Comparison of ENCODE assay signal across 8 cellular contexts in the genomic region with DNA sequence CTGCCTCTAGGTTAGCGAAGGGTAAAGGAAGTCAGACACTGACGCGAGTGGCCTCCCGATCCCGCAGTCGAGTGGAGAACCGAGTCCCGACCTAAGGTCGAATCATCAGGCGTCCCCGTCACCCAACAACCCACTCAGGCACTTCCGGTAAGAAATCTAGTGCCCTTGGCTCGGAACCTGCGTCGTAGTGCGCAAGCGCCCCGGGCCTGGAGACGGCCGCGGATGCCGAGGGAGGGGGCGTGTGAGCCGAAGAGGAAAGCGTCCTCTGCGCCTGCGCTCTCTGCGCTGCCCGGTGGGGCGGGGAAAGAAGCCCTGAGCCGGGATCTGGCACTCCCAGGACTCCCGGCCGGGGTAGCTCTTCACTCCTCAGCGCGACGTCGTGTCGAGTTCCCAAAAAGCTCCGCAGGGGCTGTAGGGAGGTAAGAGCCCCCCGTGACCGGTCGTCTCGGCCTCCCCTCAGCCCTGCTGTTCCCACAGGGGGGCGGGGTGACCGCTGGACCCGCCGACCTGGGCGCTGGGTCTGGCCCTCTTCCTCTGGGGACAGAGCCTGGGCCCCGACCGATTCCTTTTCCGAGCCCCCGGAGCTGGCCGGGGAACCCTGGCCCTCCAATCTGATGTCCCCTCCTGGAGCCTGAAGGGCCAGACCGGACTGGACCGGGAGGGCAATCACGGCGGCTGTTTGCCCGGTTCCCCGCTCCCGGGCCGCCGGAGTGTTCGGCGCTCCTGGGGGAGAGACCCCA. TPM values are rescaled to one million over a fixed set of nuclear protein-coding genes. Genes with fewer than 3 reads are reported as not detected.
DNase-seq lines count a peak whose midpoint lies in the region; ATAC-seq and TF ChIP-seq lines count a peak whose summit lies in the region.

A gene (plus strand): TSS at position 330 of the 740 bp plus-strand sequence. CDS start 26,084 bp downstream, outside the sequence.

- peak; percentile 84 for ATAC-seq in GM21381 (IDR thresholded peaks at IDR 0.05; ENCODE audit: unreplicated experiment)

- H3K79me2 ChIP-seq in mesendoderm (ENCODE audit: control insufficient read depth, insufficient read depth, low read length): peaks cover 8% of the 10 kb centered on the region

- WGBS in endodermal cell (ENCODE audit: insufficient coverage in 1 of 2, insufficient read length in 1 of 2), 2 experiments: 0% methylated on average over 22 to 64 of the region's 64 CpGs
- WGBS in mesendoderm (ENCODE audit: extremely low coverage, insufficient coverage, low lambda C conversion rate): no CpG with 5 or more reads among the region's 64 CpGs

- TF ChIP-seq CTCF in endodermal cell (conservative IDR thresholded peaks at IDR 0.05): peak; percentile 66

- DNase-seq in COR-L47 (lab: John Stamatoyannopoulos, UW): peak; percentile 96
- DNase-seq in HUDEP-2 (lab: John Stamatoyannopoulos, UW; ENCODE audit: unreplicated experiment in 76 of 76): peak in 75 of 76 experiments; percentile 60 to 97 (median 91)
- peak; percentile 96 for DNase-seq in NOMO-1 treated with dmso at 0.1 percent for 144 hours (lab: John Stamatoyannopoulos, UW; ENCODE audit: unreplicated experiment)
- DNase-seq in activated CD8-positive, alpha-beta memory T cell treated with anti-CD3 and anti-CD28 coated beads, Interleukin-2, amount 50 U/mL, for 1 hour (ENCODE audit: extremely low read depth): peak; percentile 92
- peak; percentile 99 for DNase-seq in endodermal cell
- DNase-seq in mesendoderm: peak; percentile 98
- peak; percentile 89 for DNase-seq in stimulated activated CD8-positive, alpha-beta memory T cell treated with anti-CD3 and anti-CD28 coated beads, Interleukin-15, amount 100 ng/mL, for 1 hour (ENCODE audit: low read depth)

- no peaks in the 10 kb centered on the region for H3K4me1 ChIP-seq in endodermal cell (ENCODE audit: control insufficient read depth, insufficient read depth, low read length)
- no peaks in the 10 kb centered on the region for H3K4me1 ChIP-seq in mesendoderm (ENCODE audit: control insufficient read depth, low read depth, low read length)

- peak within 1 kb of the TSS; percentile 76 for H2BK5ac ChIP-seq in mesendoderm (ENCODE audit: low read length)

- peak within 1 kb of the TSS; percentile 91 for H3K4me3 Mint-ChIP-seq in endodermal cell

- no peaks in the 10 kb centered on the region for H3K9me3 Mint-ChIP-seq in endodermal cell

- H3K36me3 Mint-ChIP-seq in endodermal cell (ENCODE audit: low read depth): peaks cover 12% of the 10 kb centered on the region

- no peaks in the 10 kb centered on the region for H3K9me3 ChIP-seq in endodermal cell (ENCODE audit: control insufficient read depth, low read length)

- H3K4me2 ChIP-seq in mesendoderm (ENCODE audit: low read length): peak within 1 kb of the TSS; percentile 73

- peaks cover 3% of the 10 kb centered on the region for H3K79me1 ChIP-seq in mesendoderm (ENCODE audit: low read length)

- H3K4me1 Mint-ChIP-seq in endodermal cell: peaks cover 7% of the 10 kb centered on the region

- peak within 1 kb of the TSS; percentile 96 for H3K56ac ChIP-seq in mesendoderm (ENCODE audit: low read length)

- no peak within 1 kb of the TSS for H4K5ac ChIP-seq in mesendoderm (ENCODE audit: low read length)

- peak within 1 kb of the TSS; percentile 97 for H3K18ac ChIP-seq in mesendoderm (ENCODE audit: low read length)

- H3K27me3 ChIP-seq in endodermal cell (ENCODE audit: control insufficient read depth, insufficient read depth, low read length, poor library complexity, severe bottlenecking) (no peaks in the 10 kb centered on the region), mesendoderm (ENCODE audit: insufficient read depth, low read length, poor library complexity) (no peaks in the 10 kb centered on the region)

- peak within 1 kb of the TSS; percentile 81 for H3K27ac ChIP-seq in endodermal cell (ENCODE audit: low read depth, low read length)
- H3K27ac ChIP-seq in mesendoderm (ENCODE audit: low read depth, low read length): peak within 1 kb of the TSS; percentile 99

- H2AK5ac ChIP-seq in mesendoderm (ENCODE audit: low read length): no peak within 1 kb of the TSS

- no peak within 1 kb of the TSS for H2BK15ac ChIP-seq in mesendoderm (replicated peaks; ENCODE audit: low read depth)

- H3K36me3 ChIP-seq in endodermal cell (ENCODE audit: control insufficient read depth, insufficient read depth, low read length) (peaks cover 9% of the 10 kb centered on the region), mesendoderm (ENCODE audit: control insufficient read depth, insufficient read depth, low read length) (no peaks in the 10 kb centered on the region)

- H4K8ac ChIP-seq in mesendoderm (ENCODE audit: low read depth, low read length): peak within 1 kb of the TSS; percentile 97

- H3K9ac ChIP-seq in endodermal cell (ENCODE audit: extremely low read depth, low read length, poor library complexity, severe bottlenecking): peak within 1 kb of the TSS; percentile 81
- peak within 1 kb of the TSS; percentile 94 for H3K9ac ChIP-seq in mesendoderm (ENCODE audit: low read length)

- H3K4ac ChIP-seq in mesendoderm (ENCODE audit: low read depth, low read length): peak within 1 kb of the TSS; percentile 82

- H3K27ac Mint-ChIP-seq in endodermal cell: peak within 1 kb of the TSS; percentile 96

- peak within 1 kb of the TSS; percentile 8 for H2BK120ac ChIP-seq in mesendoderm (ENCODE audit: low read depth, low read length)

- H3K27me3 Mint-ChIP-seq in endodermal cell (ENCODE audit: insufficient read depth): no peaks in the 10 kb centered on the region

- H3K4me3 ChIP-seq in endodermal cell (ENCODE audit: low read length) (peak within 1 kb of the TSS; percentile 99), mesendoderm (ENCODE audit: low read length) (peak within 1 kb of the TSS; percentile 91)

- peak within 1 kb of the TSS; percentile 20 for H3K23ac ChIP-seq in mesendoderm (ENCODE audit: low read length)

RNA-seq across cellular contexts. Expression of the gene that starts here (rescaled TPM):
- total RNA-seq in endodermal cell: 10 to 100 TPM; 58.3 to 85.0 TPM
- 36.8 TPM for polyA plus RNA-seq in endodermal cell (2013, experiment 1 of 2)
- polyA plus RNA-seq in endodermal cell (2013, experiment 2 of 2): 38.9 TPM
- 8.9 TPM for polyA plus RNA-seq in mesendoderm (2013, experiment 1 of 2)
- polyA plus RNA-seq in mesendoderm (2013, experiment 2 of 2): 6.3 TPM

Comparison
In these comparisons a context has a peak if more than half of its experiments do, and no peak if none do; other contexts are left out.
1. Peak in every context shown above with its lines: DNase-seq, ATAC-seq, H3K4me3 ChIP-seq and H3K27ac ChIP-seq.